Comparison of ENCODE assay signal across 2 cellular contexts in genomic region chr19:47415953-47416666, GRCh38.
TF ChIP-seq lines count a peak whose summit lies in the region.

No MANE protein-coding gene starts in this region.

TF ChIP-seq in GM23338, 12 proteins besides CTCF, POLR2A, EP300 and RAD21 (continued from another document):
- no peak for TF ChIP-seq ETS1 (IDR thresholded peaks at IDR 0.05)
- TF ChIP-seq REST (IDR thresholded peaks at IDR 0.05; ENCODE audit: unreplicated experiment), result no peak
- TF ChIP-seq JUNB (IDR thresholded peaks at IDR 0.05; ENCODE audit: unreplicated experiment), result no peak
- TF ChIP-seq EZH2phosphoT487 (IDR thresholded peaks at IDR 0.05; ENCODE audit: unreplicated experiment), result no peak
- no peak for TF ChIP-seq EZH2 (IDR thresholded peaks at IDR 0.05; ENCODE audit: low read depth, unreplicated experiment)
- no peak for TF ChIP-seq POLR2AphosphoS5 (IDR thresholded peaks at IDR 0.05; ENCODE audit: low read depth)
- no peak for TF ChIP-seq CREB1 (CRISPR knock-in tag; IDR thresholded peaks at IDR 0.05; ENCODE audit: low read depth)
- no peak for TF ChIP-seq ZNF462 (CRISPR knock-in tag; IDR thresholded peaks at IDR 0.05)
- no peak for TF ChIP-seq ZNF114 (CRISPR knock-in tag; IDR thresholded peaks at IDR 0.05)
- no peak for TF ChIP-seq NANOG (IDR thresholded peaks at IDR 0.05; ENCODE audit: borderline replicate concordance)
TF ChIP-seq in GM23338: peak in this region for 0.

TF ChIP-seq in neural cell, 6 proteins besides CTCF, POLR2A, EP300 and RAD21:
- TF ChIP-seq REST (IDR thresholded peaks at IDR 0.05; ENCODE audit: borderline replicate concordance) (no peak), EZH2 (IDR thresholded peaks at IDR 0.05; ENCODE audit: borderline replicate concordance, insufficient read depth, low read length, poor library complexity, severe bottlenecking) (no peak), TAF1 (IDR thresholded peaks at IDR 0.05; ENCODE audit: low read depth) (no peak), POLR2AphosphoS5 (IDR thresholded peaks at IDR 0.05) (no peak), SMC3 (conservative IDR thresholded peaks at IDR 0.05; ENCODE audit: poor library complexity) (no peak), MXI1 (conservative IDR thresholded peaks at IDR 0.05; ENCODE audit: poor library complexity, severe bottlenecking) (no peak)
